20 cellular contexts compared by ENCODE assay signal in genomic region chr1:77940921-77941570, GRCh38. TPM values are rescaled to one million over a fixed set of nuclear protein-coding genes. Genes with fewer than 3 reads are reported as not detected.
DNase-seq lines count a peak whose midpoint lies in the region; ATAC-seq and TF ChIP-seq lines count a peak whose summit lies in the region.
"Had no signal": no experiment of that assay in that cellular context is flagged by ENCODE, and none has a peak within 500 bp of the region (broad histone marks: within the 10 kb centered on the region; RNA-seq: fewer than 3 reads in every experiment).

No MANE protein-coding gene starts in this region.

- H3K4me3 ChIP-seq in cardiac muscle cell (no peak overlapping the region), choroid plexus epithelial cell (ENCODE audit: low read depth, low read length) (no peak overlapping the region), SJCRH30 (no peak overlapping the region)
- H3K4me3 ChIP-seq: breast epithelium, hepatocyte, smooth muscle cell, upper lobe of left lung had no signal

- peaks cover 23% of the 10 kb centered on the region for H3K4me1 Mint-ChIP-seq in stimulated activated naive CD8-positive, alpha-beta T cell treated with anti-CD3 and anti-CD28 coated beads, Interleukin-15, amount 100 ng/mL, for 72 hours

- no peak overlapping the region for H3K4me3 Mint-ChIP-seq in stimulated activated naive CD8-positive, alpha-beta T cell treated with anti-CD3 and anti-CD28 coated beads, Interleukin-15, amount 100 ng/mL, for 72 hours
- H3K4me3 Mint-ChIP-seq: CD4-positive, alpha-beta memory T cell had no signal

- intact Hi-C loops in left cardiac atrium (cut with DNase I), result no loop called here

- peak overlapping the region in 1 of 2 donors; percentile 14 for H3K27ac Mint-ChIP-seq in stimulated activated naive CD8-positive, alpha-beta T cell treated with anti-CD3 and anti-CD28 coated beads, Interleukin-15, amount 100 ng/mL, for 72 hours

- no peaks in the 10 kb centered on the region for H3K27me3 Mint-ChIP-seq in stimulated activated naive CD8-positive, alpha-beta T cell treated with anti-CD3 and anti-CD28 coated beads, Interleukin-15, amount 100 ng/mL, for 72 hours
- H3K27me3 Mint-ChIP-seq: CD4-positive, alpha-beta memory T cell had no signal

- H3K27ac ChIP-seq in cardiac muscle cell, result peak overlapping the region; percentile 76
- H3K27ac ChIP-seq in SJCRH30, result no peak overlapping the region
- H3K27ac ChIP-seq: breast epithelium, hepatocyte, upper lobe of left lung had no signal

- TF ChIP-seq CTCF in cardiac muscle cell (IDR thresholded peaks at IDR 0.05; ENCODE audit: low read depth, low read length) (no peak), choroid plexus epithelial cell (conservative IDR thresholded peaks at IDR 0.05; ENCODE audit: low read depth, low read length) (no peak), GM20000 (IDR thresholded peaks at IDR 0.05; ENCODE audit: extremely low read depth, missing control alignments) (no peak)

- no peak for ATAC-seq in left cardiac atrium
- peak; percentile 80 for ATAC-seq in stimulated activated naive CD8-positive, alpha-beta T cell treated with anti-CD3 and anti-CD28 coated beads, Interleukin-15, amount 100 ng/mL, for 72 hours

- H3K4me1 ChIP-seq in cardiac muscle cell (ENCODE audit: low read depth), result no peaks in the 10 kb centered on the region
- H3K4me1 ChIP-seq in SJCRH30, result no peaks in the 10 kb centered on the region
- H3K4me1 ChIP-seq: breast epithelium, upper lobe of left lung had no signal

- DNase-seq in cardiac muscle cell (ENCODE audit: low read depth in 1 of 2, low spot score in 1 of 2), result no peak
- DNase-seq in left cardiac atrium, result no peak
- DNase-seq in M059J (ENCODE audit: low read depth), result peak; percentile 18
- peak; percentile 19 for DNase-seq in choroid plexus epithelial cell (ENCODE audit: low read depth)
- DNase-seq in stimulated activated naive CD8-positive, alpha-beta T cell treated with anti-CD3 and anti-CD28 coated beads, Interleukin-15, amount 100 ng/mL, for 72 hours, result no peak
- DNase-seq in SJCRH30, result no peak
- DNase-seq in cerebellum (ENCODE audit: low spot score), result no peak
- DNase-seq in GM20000 (ENCODE audit: low spot score), result no peak
- DNase-seq: activated CD8-positive, alpha-beta memory T cell treated with anti-CD3 and anti-CD28 coated beads for 24 hours; CD4-positive, alpha-beta memory T cell; foreskin fibroblast; KG1; NCI-H510A treated with DMSO at 0.1 percent for 48 hours; RPMI8226; stimulated activated CD4-positive, alpha-beta T cell treated with anti-CD3 and anti-CD28 coated beads, Interleukin-4, amount 100 ng/mL, for 1 hour; T1000; upper lobe of left lung had no signal

- H3K9me3 ChIP-seq in cardiac muscle cell (ENCODE audit: low read depth) (no peaks in the 10 kb centered on the region), SJCRH30 (replicated peaks) (no peaks in the 10 kb centered on the region)
- H3K9me3 ChIP-seq: breast epithelium, upper lobe of left lung had no signal

- H3K27me3 ChIP-seq in cardiac muscle cell (no peaks in the 10 kb centered on the region), SJCRH30 (no peaks in the 10 kb centered on the region)
- H3K27me3 ChIP-seq: breast epithelium, hepatocyte, upper lobe of left lung had no signal

- H3K36me3 ChIP-seq in cardiac muscle cell (peaks cover 68% of the 10 kb centered on the region), SJCRH30 (peaks cover 58% of the 10 kb centered on the region)
- H3K36me3 ChIP-seq: breast epithelium had no signal

- H3K9me3 Mint-ChIP-seq in stimulated activated naive CD8-positive, alpha-beta T cell treated with anti-CD3 and anti-CD28 coated beads, Interleukin-15, amount 100 ng/mL, for 72 hours, result peaks cover 0 to 4% of the 10 kb centered on the region in 2 donors

RNA-seq across cellular contexts. Expression of gene FUBP1, which starts 37.8 kb away (rescaled TPM):
- total RNA-seq in cardiac muscle cell (119 and 174 TPM in 2 replicates), left cardiac atrium (10 to 100 TPM; 54.3 to 78.5 TPM), cerebellum (395 TPM)
- 86.3 and 96.0 TPM in 2 replicates for polyA plus RNA-seq in cardiac muscle cell
- 77.7 and 101 TPM in 2 replicates for total RNA-seq in M059J (2014; rRNA removed; shearing (Covaris generic))
- 261 and 295 TPM in 2 replicates for total RNA-seq in SJCRH30 (2014; rRNA removed; shearing (Covaris generic))

RNA-seq across cellular contexts. Expression of gene NEXN, which starts 52.6 kb away (rescaled TPM):
- 18.5 and 42.9 TPM in 2 replicates for total RNA-seq in cardiac muscle cell
- 83.9 and 84.1 TPM in 2 replicates for polyA plus RNA-seq in cardiac muscle cell
- 100 to 1,000 TPM; 218 to 235 TPM for total RNA-seq in left cardiac atrium
- 6.0 and 10.4 TPM in 2 replicates for total RNA-seq in M059J (2014; rRNA removed; shearing (Covaris generic))
- 6.9 and 9.0 TPM in 2 replicates for total RNA-seq in SJCRH30 (2014; rRNA removed; shearing (Covaris generic))
- total RNA-seq in cerebellum, result 3.2 TPM

Comparison
In these comparisons a context has a peak if more than half of its experiments do, and no peak if none do; other contexts are left out.
1. DNase-seq: peak in M059J (single experiment) and choroid plexus epithelial cell (single experiment); none in cardiac muscle cell (0 of 2), left cardiac atrium (single experiment), stimulated activated naive CD8-positive, alpha-beta T cell treated with anti-CD3 and anti-CD28 coated beads, Interleukin-15, amount 100 ng/mL, for 72 hours (0 of 2), SJCRH30 (0 of 2), cerebellum (single experiment) and GM20000 (single experiment).